Comparison of ENCODE assay signal across 9 cellular contexts in genomic region chr1:21335750-21336168, GRCh38. TPM values are rescaled to one million over a fixed set of nuclear protein-coding genes. Genes with fewer than 3 reads are reported as not detected.
DNase-seq lines count a peak whose midpoint lies in the region; ATAC-seq, FAIRE-seq and TF ChIP-seq lines count a peak whose summit lies in the region.
"Had no signal": no experiment of that assay in that cellular context is flagged by ENCODE, and none has a peak within 500 bp of the region (broad histone marks: within the 10 kb centered on the region; RNA-seq: fewer than 3 reads in every experiment).

No MANE protein-coding gene starts in this region.

- H3K36me3 ChIP-seq in ascending aorta, result no peaks in the 10 kb centered on the region

- H3K27ac ChIP-seq in ascending aorta, result peak overlapping the region; percentile 95 to 97

- H3K27me3 ChIP-seq in ascending aorta, result no peaks in the 10 kb centered on the region

- no peak for TF ChIP-seq CTCF in ascending aorta (IDR thresholded peaks at IDR 0.05)

- H3K4me1 Mint-ChIP-seq in natural killer cell treated with Interleukin-12 subunit alpha and Interleukin-12 subunit beta and Interleukin-15 and Interleukin-18, amount 100 ng/mL, for 72 hours (ENCODE audit: low read depth in 2 of 2), result peaks cover 48 to 62% of the 10 kb centered on the region in 2 donors

- DNase-seq in D341Med (ENCODE audit: low spot score) (peak; percentile 71), NCI-H2081 treated with DMSO at 0.1 percent for 48 hours (lab: John Stamatoyannopoulos, UW) (peak; percentile 28), ascending aorta (ENCODE audit: low spot score in 2 of 2) (no peak), NCI-H226 (no peak), GM12891 (ENCODE audit: insufficient read length, low spot score) (no peak), OCI-M2 (lab: John Stamatoyannopoulos, UW; ENCODE audit: unreplicated experiment) (no peak)
- DNase-seq in natural killer cell treated with Interleukin-12 subunit alpha and Interleukin-12 subunit beta and Interleukin-15 and Interleukin-18, amount 100 ng/mL, for 72 hours (ENCODE audit: low spot score), result no peak
- no peak for DNase-seq in stimulated activated CD4-positive, alpha-beta T cell treated with anti-CD3 and anti-CD28 coated beads, Interleukin-15, amount 100 ng/mL, for 24 hours

- H3K4me3 Mint-ChIP-seq in natural killer cell treated with Interleukin-12 subunit alpha and Interleukin-12 subunit beta and Interleukin-15 and Interleukin-18, amount 100 ng/mL, for 72 hours, result peak overlapping the region; percentile 91

- no peak for TF ChIP-seq POLR2A in GM12891 (IDR thresholded peaks at IDR 0.05; ENCODE audit: low read depth, low read length)

- H3K4me3 ChIP-seq in ascending aorta, result peak overlapping the region in 1 of 2 donors; percentile 59

- H3K36me3 Mint-ChIP-seq in natural killer cell treated with Interleukin-12 subunit alpha and Interleukin-12 subunit beta and Interleukin-15 and Interleukin-18, amount 100 ng/mL, for 72 hours, result no peaks in the 10 kb centered on the region

- intact Hi-C loops in ascending aorta (cut with DNase I), result loop anchor here (2.0 to 10.0 kb wide), 2 partner anchors 15 to 599 kb away; partner anchors contain the start of gene HSPG2

- no peak for FAIRE-seq in GM12891 (lab: Jason Lieb, UNC)
- FAIRE-seq: islet of Langerhans had no signal

- peaks cover 73 to 93% of the 10 kb centered on the region in 2 donors for H3K4me1 ChIP-seq in ascending aorta

- no peak for ATAC-seq in natural killer cell treated with Interleukin-12 subunit alpha and Interleukin-12 subunit beta and Interleukin-15 and Interleukin-18, amount 100 ng/mL, for 72 hours

- H3K27ac Mint-ChIP-seq in natural killer cell treated with Interleukin-12 subunit alpha and Interleukin-12 subunit beta and Interleukin-15 and Interleukin-18, amount 100 ng/mL, for 72 hours, result peak overlapping the region; percentile 91 to 95

- no peaks in the 10 kb centered on the region for H3K9me3 ChIP-seq in ascending aorta

- H3K27me3 Mint-ChIP-seq in natural killer cell treated with Interleukin-12 subunit alpha and Interleukin-12 subunit beta and Interleukin-15 and Interleukin-18, amount 100 ng/mL, for 72 hours, result no peaks in the 10 kb centered on the region

- H3K9me3 Mint-ChIP-seq in natural killer cell treated with Interleukin-12 subunit alpha and Interleukin-12 subunit beta and Interleukin-15 and Interleukin-18, amount 100 ng/mL, for 72 hours, result no peaks in the 10 kb centered on the region

TF ChIP-seq in GM12891, 5 proteins besides CTCF, POLR2A, EP300 and RAD21:
- no peak for TF ChIP-seq POLR2AphosphoS5 (IDR thresholded peaks at IDR 0.05; ENCODE audit: low read depth, low read length)
- TF ChIP-seq SPI1 (IDR thresholded peaks at IDR 0.05; ENCODE audit: low read depth, low read length), result no peak
- TF ChIP-seq TAF1 (IDR thresholded peaks at IDR 0.05; ENCODE audit: low read depth, low read length), result no peak
- TF ChIP-seq PAX5 (IDR thresholded peaks at IDR 0.05; ENCODE audit: insufficient read depth, low read length, severe bottlenecking), result no peak
- TF ChIP-seq POU2F2 (IDR thresholded peaks at IDR 0.05; ENCODE audit: low read depth, low read length), result no peak

RNA-seq across cellular contexts. Expression of gene ECE1, which starts 45.5 kb away (rescaled TPM):
- 336 TPM for total RNA-seq in ascending aorta
- total RNA-seq in natural killer cell treated with Interleukin-12 subunit alpha and Interleukin-12 subunit beta and Interleukin-15 and Interleukin-18, amount 100 ng/mL, for 72 hours, result 10 to 100 TPM; 33.7 to 53.9 TPM
- polyA plus RNA-seq in GM12891 (2012; ENCODE audit: low read depth, missing spikeins), result 7.9 TPM

Comparison
In these comparisons a context has a peak if more than half of its experiments do, and no peak if none do; other contexts are left out.
1. DNase-seq: peak in D341Med (single experiment) and NCI-H2081 treated with DMSO at 0.1 percent for 48 hours (single experiment); none in ascending aorta (0 of 2), natural killer cell treated with Interleukin-12 subunit alpha and Interleukin-12 subunit beta and Interleukin-15 and Interleukin-18, amount 100 ng/mL, for 72 hours (single experiment), NCI-H226 (single experiment), GM12891 (single experiment), OCI-M2 (single experiment) and stimulated activated CD4-positive, alpha-beta T cell treated with anti-CD3 and anti-CD28 coated beads, Interleukin-15, amount 100 ng/mL, for 24 hours (single experiment).